24 cellular contexts compared by ENCODE assay signal in the genomic region with DNA sequence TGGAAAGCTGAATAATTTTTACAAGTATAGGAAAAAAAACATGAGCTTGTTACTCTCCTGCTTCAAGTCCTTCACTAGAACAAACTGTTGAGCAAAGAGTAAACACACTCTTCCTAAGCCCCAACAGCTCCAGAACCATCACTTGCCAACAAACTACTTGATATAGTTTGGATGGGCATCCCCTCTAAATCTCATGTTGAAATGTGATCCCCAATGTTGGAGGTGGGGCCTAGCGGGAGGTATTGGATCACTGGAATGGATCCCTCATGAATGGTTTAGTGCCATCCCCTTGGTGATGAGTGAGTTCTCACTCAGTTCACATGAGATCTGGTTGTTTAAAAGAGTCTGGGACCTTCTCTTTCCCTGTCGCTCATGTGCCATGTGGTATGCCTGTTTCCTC.
"Had no signal": no experiment of that assay in that cellular context is flagged by ENCODE, and none has a peak within 500 bp of the region (broad histone marks: within the 10 kb centered on the region; RNA-seq: fewer than 3 reads in every experiment).

No MANE protein-coding gene starts in this region.

- H3K4me3 Mint-ChIP-seq: natural killer cell, neural progenitor cell had no signal

- DNase-seq: colonic mucosa; dermis blood vessel endothelial cell; erythroblast; foreskin keratinocyte; head of caudate nucleus; kidney; left cardiac atrium; left ventricle myocardium superior; mammary epithelial cell; natural killer cell; nucleus accumbens; pancreas; right cardiac atrium; small intestine; stimulated activated CD4-positive, alpha-beta T cell treated with anti-CD3 and anti-CD28 coated beads, Interleukin-12 subunit alpha, Interleukin-12 subunit beta, amount 100 ng/mL, for 4 hours; stimulated activated CD4-positive, alpha-beta T cell treated with anti-CD3 and anti-CD28 coated beads, Interleukin-2, amount 100 ng/mL, for 48 hours; stimulated activated naive CD4-positive, alpha-beta T cell treated with Interleukin-2 at 50 U/mL for 16 hours; tibial artery; upper lobe of left lung had no signal

- H3K27ac ChIP-seq: colonic mucosa, foreskin keratinocyte, hepatocyte, neural progenitor cell, pancreas, suprapubic skin, upper lobe of left lung, vagina had no signal

- H3K27ac Mint-ChIP-seq: natural killer cell, neural progenitor cell, progenitor cell of endocrine pancreas had no signal

- H3K27me3 ChIP-seq: colonic mucosa, foreskin keratinocyte, hepatocyte, neural progenitor cell, pancreas, suprapubic skin, tibial artery, upper lobe of left lung, vagina had no signal

- H3K4me3 ChIP-seq: colonic mucosa, hepatocyte, neural progenitor cell, pancreas, suprapubic skin, tibial artery, upper lobe of left lung, vagina had no signal

- H3K9me3 Mint-ChIP-seq: natural killer cell, neural progenitor cell had no signal

- ATAC-seq: foreskin keratinocyte, left cardiac atrium, left ventricle myocardium superior, natural killer cell, right cardiac atrium had no signal

- H3K36me3 ChIP-seq: colonic mucosa, neural progenitor cell, pancreas, suprapubic skin, vagina had no signal

- H3K36me3 Mint-ChIP-seq: natural killer cell had no signal

- H3K4me1 Mint-ChIP-seq: natural killer cell, neural progenitor cell had no signal

- H2AFZ ChIP-seq: hepatocyte, neural progenitor cell had no signal

- H3K27me3 Mint-ChIP-seq: progenitor cell of endocrine pancreas had no signal

- H3K4me1 ChIP-seq: vagina had no signal

- H3K4me2 ChIP-seq: hepatocyte, neural progenitor cell had no signal

- H3K9me3 ChIP-seq: colonic mucosa, pancreas, suprapubic skin, tibial artery, upper lobe of left lung, vagina had no signal
